In genomic region chr11:60762851-60763691, GRCh38 we compare ENCODE assay signal across 1 cellular context.
TF ChIP-seq lines count a peak whose summit lies in the region.

No MANE protein-coding gene starts in this region.

TF ChIP-seq in GM12878, 131 proteins besides CTCF, POLR2A, EP300 and RAD21 (continued from another document and continues in another):
- TF ChIP-seq ZNF592 (IDR thresholded peaks at IDR 0.05) (no peak), BACH1 (IDR thresholded peaks at IDR 0.05; ENCODE audit: borderline replicate concordance) (no peak), EGR1 (IDR thresholded peaks at IDR 0.05; ENCODE audit: borderline replicate concordance in 1 of 2, low read depth in 2 of 2, low read length in 2 of 2) (peak in 1 of 2 experiments; percentile 86; a peak in 2 of 3 replicates), RELA (IDR thresholded peaks at IDR 0.05; ENCODE audit: borderline replicate concordance, partially characterized antibody) (peak; percentile 94), MTA3 (IDR thresholded peaks at IDR 0.05; ENCODE audit: borderline replicate concordance, low read length) (no peak), CBX5 (IDR thresholded peaks at IDR 0.05; ENCODE audit: low read depth) (no peak), GATAD2B (conservative IDR thresholded peaks at IDR 0.05; ENCODE audit: low read depth) (peak; percentile 85), ZBTB33 (IDR thresholded peaks at IDR 0.05) (no peak), NR2C1 (IDR thresholded peaks at IDR 0.05) (peak; percentile 64), PML (IDR thresholded peaks at IDR 0.05; ENCODE audit: low read length) (no peak), CEBPB (IDR thresholded peaks at IDR 0.05; ENCODE audit: borderline replicate concordance in 1 of 2, low read depth in 2 of 2, low read length in 2 of 2) (no peak), SKIL (IDR thresholded peaks at IDR 0.05; ENCODE audit: low read depth, poor library complexity, severe bottlenecking) (peak; percentile 85), BCL11A (IDR thresholded peaks at IDR 0.05; ENCODE audit: low read depth, low read length) (peak; percentile 71), RELB (IDR thresholded peaks at IDR 0.05; ENCODE audit: low read depth) (peak; percentile 95), SREBF2 (IDR thresholded peaks at IDR 0.05; ENCODE audit: low read length) (no peak), USF2 (IDR thresholded peaks at IDR 0.05; ENCODE audit: borderline replicate concordance, low read depth, low read length) (no peak), ZSCAN29 (IDR thresholded peaks at IDR 0.05) (peak; percentile 79), TBL1XR1 (IDR thresholded peaks at IDR 0.05; ENCODE audit: low read depth, low read length) (no peak), HSF1 (IDR thresholded peaks at IDR 0.05; ENCODE audit: low read depth, low read length) (no peak), HDAC6 (IDR thresholded peaks at IDR 0.05; ENCODE audit: unreplicated experiment) (no peak), ZNF207 (IDR thresholded peaks at IDR 0.05; ENCODE audit: borderline replicate concordance) (no peak; the same call in 1 of the 2 replicates), CBFB (IDR thresholded peaks at IDR 0.05; ENCODE audit: low read depth) (peak; percentile 85; the same call in 1 of the 2 replicates), ZNF217 (IDR thresholded peaks at IDR 0.05) (peak; percentile 96), RBBP5 (conservative IDR thresholded peaks at IDR 0.05) (no peak), POLR2AphosphoS5 (IDR thresholded peaks at IDR 0.05; ENCODE audit: low read length) (peak; percentile 77), MTA2 (IDR thresholded peaks at IDR 0.05; ENCODE audit: low read depth) (peak; percentile 75), CHD2 (IDR thresholded peaks at IDR 0.05; ENCODE audit: borderline replicate concordance, low read depth, low read length) (0 out of 2 replicates have a peak, but pooled peaks have one; percentile 18), SPI1 (IDR thresholded peaks at IDR 0.05; ENCODE audit: borderline replicate concordance, insufficient read depth, low read depth, low read length) (peak; percentile 65; the same call in 1 of the 2 replicates), SP1 (IDR thresholded peaks at IDR 0.05; ENCODE audit: low read depth, low read length) (no peak), ZNF384 (IDR thresholded peaks at IDR 0.05; ENCODE audit: borderline replicate concordance, low read depth, low read length) (no peak), CUX1 (IDR thresholded peaks at IDR 0.05; ENCODE audit: insufficient replicate concordance, low read depth, low read length) (peak; percentile 80), BRCA1 (IDR thresholded peaks at IDR 0.05; ENCODE audit: low read depth, low read length) (no peak), IKZF2 (IDR thresholded peaks at IDR 0.05) (peak; percentile 78 to 79; a peak in 3 of 4 replicates), BHLHE40 (IDR thresholded peaks at IDR 0.05; ENCODE audit: borderline replicate concordance in 1 of 2, low read depth in 2 of 2, low read length in 1 of 2) (no peak; a peak in 1 of 4 replicates), BCL3 (IDR thresholded peaks at IDR 0.05; ENCODE audit: borderline replicate concordance, insufficient read depth, low read depth, low read length, poor library complexity, severe bottlenecking) (peak; percentile 92), IRF3 (IDR thresholded peaks at IDR 0.05) (0 out of 2 replicates have a peak, but pooled peaks have one; percentile 40), LARP7 (IDR thresholded peaks at IDR 0.05) (no peak), STAT1 (conservative IDR thresholded peaks at IDR 0.05) (0 out of 2 replicates have a peak, but pooled peaks have one; percentile 55), MYB (IDR thresholded peaks at IDR 0.05; ENCODE audit: borderline replicate concordance, low read depth, low read length) (no peak), SMARCA5 (IDR thresholded peaks at IDR 0.05) (peak; percentile 97), FOXK2 (IDR thresholded peaks at IDR 0.05) (no peak), ZNF24 (IDR thresholded peaks at IDR 0.05) (0 out of 2 replicates have a peak, but pooled peaks have one; percentile 18), NBN (IDR thresholded peaks at IDR 0.05) (peak; percentile 83)
